ENCODE assay signal across 25 cellular contexts in genomic region chr3:37534940-37535339, GRCh38.
A peak's percentile ranks its signal among the peaks of the same experiment; 100 is the strongest.
DNase-seq lines count a peak whose midpoint lies in the region; ATAC-seq, FAIRE-seq and TF ChIP-seq lines count a peak whose summit lies in the region.
"Had no signal": no experiment of that assay in that cellular context is flagged by ENCODE, and none has a peak within 500 bp of the region (broad histone marks: within the 10 kb centered on the region; RNA-seq: fewer than 3 reads in every experiment).

No MANE protein-coding gene starts in this region.

- H3K27ac ChIP-seq in HepG2 (ENCODE audit: extremely low read length, insufficient read depth, low read length) (no peak overlapping the region), right lobe of liver (no peak overlapping the region)
- H3K27ac ChIP-seq: BLaER1 had no signal

- H3K4me1 ChIP-seq in HepG2 (ENCODE audit: insufficient read depth, low read length) (no peaks in the 10 kb centered on the region), right lobe of liver (no peaks in the 10 kb centered on the region)

- no peak for TF ChIP-seq POLR2A in HepG2 (IDR thresholded peaks at IDR 0.05; ENCODE audit: insufficient read depth in 1 of 2, low read depth in 2 of 2, low read length in 2 of 2)
- no peak for TF ChIP-seq POLR2A in right lobe of liver (IDR thresholded peaks at IDR 0.05)

- H4K20me1 ChIP-seq in HepG2 (ENCODE audit: insufficient read depth, low read length), result no peaks in the 10 kb centered on the region
- H4K20me1 ChIP-seq: BLaER1 had no signal

- WGBS in HepG2 (ENCODE audit: low lambda C conversion rate), result 9% methylated on average over 5 of the region's 5 CpGs
- 64% methylated on average over 5 of the region's 5 CpGs for WGBS in right lobe of liver (ENCODE audit: insufficient coverage, low coverage, low lambda C conversion rate, missing lambda C conversion rate)

- TF ChIP-seq EP300 in HepG2 (IDR thresholded peaks at IDR 0.05; ENCODE audit: low read depth in 2 of 2, low read length in 2 of 2) (no peak), HepG2 (CRISPR knock-in tag; IDR thresholded peaks at IDR 0.05; ENCODE audit: borderline replicate concordance) (no peak)

- H3K4me3 ChIP-seq in HepG2 (replicated peaks in 1 of 3; ENCODE audit: insufficient read depth in 1 of 3, low read depth in 2 of 3, low read length in 3 of 3), result no peak overlapping the region
- H3K4me3 ChIP-seq in right lobe of liver, result no peak overlapping the region
- no peak overlapping the region for H3K4me3 ChIP-seq in bronchial epithelial cell (ENCODE audit: low read depth, low read length)
- H3K4me3 ChIP-seq: BLaER1, GM12878 had no signal

- in situ Hi-C loops in HepG2 (cut with HindIII; ENCODE audit: extremely low pct_ligation_motif_present, low pct_unique_long_range_greater_than_20kb), result no loop called here

- no peak for ATAC-seq in HepG2
- ATAC-seq in right lobe of liver, result no peak
- ATAC-seq in GM21381 (IDR thresholded peaks at IDR 0.05; ENCODE audit: unreplicated experiment), result no peak
- no peak for ATAC-seq in GM21717 (IDR thresholded peaks at IDR 0.05; ENCODE audit: unreplicated experiment)
- ATAC-seq: GM12878 had no signal

- FAIRE-seq in HepG2 (lab: Jason Lieb, UNC) (no peak), bronchial epithelial cell (lab: Jason Lieb, UNC) (peak; percentile 92)
- FAIRE-seq: A204.1, GM12878, GM12892, GM18507 had no signal

- no TSS peak for BruUV-seq in HepG2 (replicated peaks; lab: Mats Ljungman, UMichigan)

- H3K9me3 ChIP-seq in HepG2 (ENCODE audit: low read length), result no peaks in the 10 kb centered on the region
- H3K9me3 ChIP-seq in right lobe of liver, result no peaks in the 10 kb centered on the region
- H3K9me3 ChIP-seq: BE2C, BLaER1 had no signal

- no peak overlapping the region for H3K9ac ChIP-seq in HepG2 (ENCODE audit: insufficient read depth, low read depth, low read length)
- H3K9ac ChIP-seq: BLaER1 had no signal

- H3K36me3 ChIP-seq in HepG2 (replicated peaks in 1 of 2; ENCODE audit: control insufficient read depth in 1 of 2, insufficient read depth in 2 of 2, low read length in 2 of 2) (no peaks in the 10 kb centered on the region), right lobe of liver (no peaks in the 10 kb centered on the region), bronchial epithelial cell (ENCODE audit: control insufficient read depth, insufficient read depth, low read length) (no peaks in the 10 kb centered on the region)
- H3K36me3 ChIP-seq: BLaER1 had no signal

- POLR2A ChIA-PET in HepG2 (lab: Yijun Ruan, JAX), result no interaction called here

- H3K79me2 ChIP-seq in HepG2 (ENCODE audit: insufficient read depth, low read length), result no peaks in the 10 kb centered on the region

- DNase-seq in HepG2 (ENCODE audit: low spot score) (no peak), right lobe of liver (no peak), bronchial epithelial cell (ENCODE audit: low read depth) (no peak)
- DNase-seq: 8988T; ACHN; BE2C; C1 segment of cervical spinal cord; CD4-positive, alpha-beta memory T cell; CD4-positive, CD25-positive, alpha-beta regulatory T cell; CD8-positive, alpha-beta memory T cell; COR-L47; DMS 273 treated with DMSO at 0.1 percent for 48 hours; DMS153; DMS53; DMS79; DND-41; EL; GDM1 had no signal

- no peak for TF ChIP-seq RAD21 in HepG2 (CRISPR knock-in tag; IDR thresholded peaks at IDR 0.05)

- peaks cover 0 to 22% of the 10 kb centered on the region in 2 experiments; a peak in 2 of 5 replicates for H3K27me3 ChIP-seq in HepG2 (ENCODE audit: control insufficient read depth in 1 of 2, insufficient read depth in 2 of 2, low read length in 2 of 2)
- H3K27me3 ChIP-seq in right lobe of liver, result no peaks in the 10 kb centered on the region
- peaks cover 2% of the 10 kb centered on the region for H3K27me3 ChIP-seq in bronchial epithelial cell (ENCODE audit: control insufficient read depth, insufficient read depth, low read length)
- H3K27me3 ChIP-seq: BE2C, BLaER1 had no signal

- intact Hi-C loops in HepG2 (cut with micrococcal nuclease; ENCODE audit: unreplicated experiment), result no loop called here
- intact Hi-C loops in right lobe of liver (cut with DNase I), result no loop called here

- CTCF ChIA-PET in HepG2 (lab: Yijun Ruan, JAX; ENCODE audit: low intra/inter-chr PET ratio, low total read pairs), result no interaction called here

- H3K4me2 ChIP-seq in HepG2 (ENCODE audit: low read depth, low read length), result no peak overlapping the region

- TF ChIP-seq CTCF in HepG2 (CRISPR knock-in tag; IDR thresholded peaks at IDR 0.05), result no peak
- no peak for TF ChIP-seq CTCF in right lobe of liver (IDR thresholded peaks at IDR 0.05)
- TF ChIP-seq CTCF in bronchial epithelial cell (IDR thresholded peaks at IDR 0.05; ENCODE audit: insufficient read depth, low read length, severe bottlenecking), result no peak

- H2AFZ ChIP-seq in HepG2 (ENCODE audit: low read length), result no peak overlapping the region

TF ChIP-seq in HepG2, 621 proteins besides CTCF, POLR2A, EP300 and RAD21:
- TF ChIP-seq SSRP1 (CRISPR knock-in tag; IDR thresholded peaks at IDR 0.05) (no peak), MNT (IDR thresholded peaks at IDR 0.05) (peak; percentile 96), MED13 (CRISPR knock-in tag; IDR thresholded peaks at IDR 0.05) (no peak), ZNF263 (CRISPR knock-in tag; IDR thresholded peaks at IDR 0.05) (no peak)
